In genomic region chr19:8333771-8334457, GRCh38 we compare ENCODE assay signal across 14 cellular contexts. TPM values are rescaled to one million over a fixed set of nuclear protein-coding genes. Genes with fewer than 3 reads are reported as not detected.
A peak's percentile ranks its signal among the peaks of the same experiment; 100 is the strongest.
DNase-seq lines count a peak whose midpoint lies in the region; FAIRE-seq and TF ChIP-seq lines count a peak whose summit lies in the region.
"Had no signal": no experiment of that assay in that cellular context is flagged by ENCODE, and none has a peak within 500 bp of the region (broad histone marks: within the 10 kb centered on the region; RNA-seq: fewer than 3 reads in every experiment).

No MANE protein-coding gene starts in this region.

- TF ChIP-seq CTCF in dorsolateral prefrontal cortex (IDR thresholded peaks at IDR 0.05 in 54 of 56, conservative IDR thresholded peaks at IDR 0.05 in 2 of 56; ENCODE audit: low read depth in 1 of 56, partially characterized antibody in 56 of 56) (no peak), nephron (IDR thresholded peaks at IDR 0.05; ENCODE audit: unreplicated experiment in 3 of 3) (no peak), RWPE1 (conservative IDR thresholded peaks at IDR 0.05; ENCODE audit: low read depth) (no peak)

- H3K36me3 ChIP-seq in HUES64 (ENCODE audit: insufficient read depth, low read length), result no peaks in the 10 kb centered on the region

- no peak overlapping the region for H3K27ac Mint-ChIP-seq in nephron

- H3K4me1 Mint-ChIP-seq in nephron, result no peaks in the 10 kb centered on the region
- H3K4me1 Mint-ChIP-seq: neural crest cell had no signal

- peaks cover 88% of the 10 kb centered on the region for H3K27me3 Mint-ChIP-seq in nephron (ENCODE audit: low read depth)

- H3K4me3 ChIP-seq in HUES64 (ENCODE audit: low read length) (peak overlapping the region; percentile 58), dorsolateral prefrontal cortex (peak overlapping the region in 32 of 59 donors; percentile 3 to 63 (median 36))

- 6% methylated on average over 47 of the region's 47 CpGs for WGBS in HUES64

- intact Hi-C loops in dorsolateral prefrontal cortex (cut with DNase I), result no loop called here

- H3K27ac ChIP-seq in HUES64 (ENCODE audit: low read depth, low read length), result no peak overlapping the region
- H3K27ac ChIP-seq in dorsolateral prefrontal cortex, result no peak overlapping the region
- no peak overlapping the region for H3K27ac ChIP-seq in caudate nucleus (ENCODE audit: low read depth, low read length)
- no peak overlapping the region for H3K27ac ChIP-seq in RWPE1
- H3K27ac ChIP-seq: VCaP had no signal

- no peak for FAIRE-seq in GM12891 (lab: Jason Lieb, UNC)
- FAIRE-seq: colon had no signal

- H3K27me3 ChIP-seq in HUES64 (ENCODE audit: insufficient read depth, low read length), result peaks cover 59% of the 10 kb centered on the region
- peaks cover 0 to 49% (median 23%) of the 10 kb centered on the region in 45 donors for H3K27me3 ChIP-seq in dorsolateral prefrontal cortex

- no peaks in the 10 kb centered on the region for H3K9me3 ChIP-seq in HUES64 (ENCODE audit: insufficient read depth, low read depth, low read length)

- POLR2A ChIA-PET in RWPE1 (lab: Yijun Ruan, JAX; ENCODE audit: low non-redundant PET), result no interaction called here

- H3K9me3 Mint-ChIP-seq in nephron, result no peaks in the 10 kb centered on the region
- H3K9me3 Mint-ChIP-seq: neural crest cell had no signal

- TF ChIP-seq POLR2A in GM12891 (IDR thresholded peaks at IDR 0.05; ENCODE audit: low read depth, low read length), result no peak

- H3K9ac ChIP-seq in HUES64 (ENCODE audit: low read depth, low read length), result no peak overlapping the region; the same call in 1 of the 2 replicates

- DNase-seq in NCI-H1417 (lab: John Stamatoyannopoulos, UW) (peak in 2 of 3 experiments; percentile 64 to 69), NCI-H1417 treated with DMSO at 0.1 percent for 48 hours (lab: John Stamatoyannopoulos, UW) (no peak), dorsolateral prefrontal cortex (no peak), caudate nucleus (lab: John Stamatoyannopoulos, UW) (no peak), RWPE1 (ENCODE audit: low spot score) (no peak), GM12891 (ENCODE audit: insufficient read length, low spot score) (no peak)
- DNase-seq: activated effector memory CD4-positive, alpha-beta T cell treated with Interleukin-2 at 50 U/mL for 16 hours; head of caudate nucleus had no signal

- peak overlapping the region in 2 of 3 experiments; percentile 32 to 52 for H3K4me3 Mint-ChIP-seq in nephron

- CTCF ChIA-PET in RWPE1 (lab: Yijun Ruan, JAX), result interaction anchor here (0.7 to 1.2 kb wide), 4 partner anchors 20 to 425 kb away, joined by 3 to 4 read pairs (median 3); no protein-coding TSS in a partner anchor

- no peaks in the 10 kb centered on the region for H3K36me3 Mint-ChIP-seq in nephron (ENCODE audit: low read depth)

- H3K4me1 ChIP-seq in HUES64 (ENCODE audit: insufficient read depth, low read length), result no peaks in the 10 kb centered on the region

TF ChIP-seq in GM12891, 5 proteins besides CTCF, POLR2A, EP300 and RAD21:
- TF ChIP-seq POLR2AphosphoS5 (IDR thresholded peaks at IDR 0.05; ENCODE audit: low read depth, low read length) (no peak), POU2F2 (IDR thresholded peaks at IDR 0.05; ENCODE audit: low read depth, low read length) (no peak), PAX5 (IDR thresholded peaks at IDR 0.05; ENCODE audit: insufficient read depth, low read length, severe bottlenecking) (no peak), TAF1 (IDR thresholded peaks at IDR 0.05; ENCODE audit: low read depth, low read length) (no peak), SPI1 (IDR thresholded peaks at IDR 0.05; ENCODE audit: low read depth, low read length) (no peak)

RNA-seq across cellular contexts. Expression of gene KANK3, which starts 9.1 kb away (rescaled TPM):
- polyA plus RNA-seq in HUES64 (2013, experiment 1 of 2), result 0.85 TPM
- polyA plus RNA-seq in HUES64 (2013, experiment 2 of 2), result 0.89 TPM
- total RNA-seq in dorsolateral prefrontal cortex, result 10 to 100 TPM in 66 of 120 experiments, 1 to 10 TPM in 54; 4.7 to 29.3 (median 10.7) TPM
- polyA plus RNA-seq in GM12891 (2012; ENCODE audit: low read depth, missing spikeins), result 0.15 TPM

RNA-seq across cellular contexts. Expression of gene RPS28, which starts 12.6 kb away (rescaled TPM):
- polyA plus RNA-seq in HUES64 (2013, experiment 1 of 2), result 1,023 TPM
- 1,033 TPM for polyA plus RNA-seq in HUES64 (2013, experiment 2 of 2)
- total RNA-seq in dorsolateral prefrontal cortex, result 100 to 1,000 TPM; 395 to 973 (median 613) TPM
- polyA plus RNA-seq in GM12891 (2012; ENCODE audit: low read depth, missing spikeins), result 3,587 TPM

RNA-seq across cellular contexts. Expression of gene NDUFA7, which starts 12.7 kb away (rescaled TPM):
- polyA plus RNA-seq in HUES64 (2013, experiment 1 of 2), result 103 TPM
- polyA plus RNA-seq in HUES64 (2013, experiment 2 of 2), result 123 TPM
- 10 to 100 TPM; 16.2 to 82.8 (median 42.0) TPM for total RNA-seq in dorsolateral prefrontal cortex
- polyA plus RNA-seq in GM12891 (2012; ENCODE audit: low read depth, missing spikeins), result 148 TPM

RNA-seq across cellular contexts. Expression of gene CD320, which starts 25.8 kb away (rescaled TPM):
- 68.8 TPM for polyA plus RNA-seq in HUES64 (2013, experiment 1 of 2)
- 67.1 TPM for polyA plus RNA-seq in HUES64 (2013, experiment 2 of 2)
- total RNA-seq in dorsolateral prefrontal cortex, result 10 to 100 TPM; 20.4 to 47.3 (median 28.9) TPM
- polyA plus RNA-seq in GM12891 (2012; ENCODE audit: low read depth, missing spikeins), result 25.6 TPM

RNA-seq across cellular contexts. Expression of gene ANGPTL4, which starts 30.0 kb away (rescaled TPM):
- 1.5 TPM for polyA plus RNA-seq in HUES64 (2013, experiment 1 of 2)
- polyA plus RNA-seq in HUES64 (2013, experiment 2 of 2), result 1.3 TPM
- total RNA-seq in dorsolateral prefrontal cortex, result 100 to 1,000 TPM in 14 of 120 experiments, 10 to 100 TPM in 104, 1 to 10 TPM in 2; 5.9 to 298 (median 35.7) TPM
- polyA plus RNA-seq in GM12891 (2012; ENCODE audit: low read depth, missing spikeins), result 0.12 TPM
- total RNA-seq: A172, neural crest cell had no signal

Comparison
In these comparisons a context has a peak if more than half of its experiments do, and no peak if none do; other contexts are left out.
1. DNase-seq: peak in NCI-H1417 (2 of 3); none in NCI-H1417 treated with DMSO at 0.1 percent for 48 hours (single experiment), dorsolateral prefrontal cortex (0 of 10), caudate nucleus (0 of 61), RWPE1 (single experiment) and GM12891 (single experiment).